Comparison of ENCODE assay signal across 19 cellular contexts in genomic region chrX:112233164-112233563, GRCh38.
A peak's percentile ranks its signal among the peaks of the same experiment; 100 is the strongest.
DNase-seq lines count a peak whose midpoint lies in the region; ATAC-seq and TF ChIP-seq lines count a peak whose summit lies in the region.
"Had no signal": no experiment of that assay in that cellular context is flagged by ENCODE, and none has a peak within 500 bp of the region (broad histone marks: within the 10 kb centered on the region; RNA-seq: fewer than 3 reads in every experiment).

No MANE protein-coding gene starts in this region.

- DNase-seq in DMS79 (lab: John Stamatoyannopoulos, UW) (peak; percentile 63), head of caudate nucleus (no peak), SK-N-SH (no peak)
- DNase-seq in activated CD8-positive, alpha-beta memory T cell treated with anti-CD3 and anti-CD28 coated beads, Interleukin-2, amount 10 ng/mL, durations not matched to agents 7 days and 5 days, result no peak
- DNase-seq: 8988T; CD4-positive, alpha-beta memory T cell; DMS153; GDM1; H9; Karpas-422; KBM-7 had no signal

- TF ChIP-seq RAD21 in SK-N-SH (IDR thresholded peaks at IDR 0.05; ENCODE audit: low read length), result no peak

- no peak overlapping the region for H3K27ac ChIP-seq in SK-N-SH (ENCODE audit: low read depth in 2 of 2, low read length in 1 of 2)
- H3K27ac ChIP-seq: BLaER1 had no signal

- ATAC-seq in GM18520 (IDR thresholded peaks at IDR 0.05; ENCODE audit: unreplicated experiment) (peak; percentile 41), GM19463 (IDR thresholded peaks at IDR 0.05; ENCODE audit: unreplicated experiment) (peak; percentile 53), HG02798 (IDR thresholded peaks at IDR 0.05; ENCODE audit: poor library complexity, unreplicated experiment) (peak; percentile 72), GM18858 (IDR thresholded peaks at IDR 0.05; ENCODE audit: unreplicated experiment) (no peak)
- no peak for ATAC-seq in activated CD8-positive, alpha-beta memory T cell treated with anti-CD3 and anti-CD28 coated beads, Interleukin-2, amount 10 ng/mL, durations not matched to agents 7 days and 5 days
- ATAC-seq: HepG2 had no signal

- POLR2A ChIA-PET in SK-N-SH (lab: Yijun Ruan, JAX), result no interaction called here

- H3K9me3 Mint-ChIP-seq in activated CD8-positive, alpha-beta memory T cell treated with anti-CD3 and anti-CD28 coated beads, Interleukin-2, amount 10 ng/mL, durations not matched to agents 7 days and 5 days (ENCODE audit: low read depth), result no peaks in the 10 kb centered on the region
- H3K9me3 Mint-ChIP-seq: IgD-negative memory B cell had no signal

- no peaks in the 10 kb centered on the region for H3K9me3 ChIP-seq in SK-N-SH
- H3K9me3 ChIP-seq: BLaER1 had no signal

- no peaks in the 10 kb centered on the region for H3K4me1 Mint-ChIP-seq in activated CD8-positive, alpha-beta memory T cell treated with anti-CD3 and anti-CD28 coated beads, Interleukin-2, amount 10 ng/mL, durations not matched to agents 7 days and 5 days
- H3K4me1 Mint-ChIP-seq: CD14-positive monocyte; CD4-positive, alpha-beta memory T cell; H9; IgD-negative memory B cell had no signal

- H3K27me3 ChIP-seq in SK-N-SH (ENCODE audit: insufficient read depth), result no peaks in the 10 kb centered on the region

- H3K36me3 Mint-ChIP-seq in activated CD8-positive, alpha-beta memory T cell treated with anti-CD3 and anti-CD28 coated beads, Interleukin-2, amount 10 ng/mL, durations not matched to agents 7 days and 5 days, result no peaks in the 10 kb centered on the region
- H3K36me3 Mint-ChIP-seq: CD14-positive monocyte; CD4-positive, alpha-beta memory T cell; IgD-negative memory B cell had no signal

- TF ChIP-seq EP300 in SK-N-SH (IDR thresholded peaks at IDR 0.05; ENCODE audit: borderline replicate concordance in 1 of 2, low read depth in 1 of 2, low read length in 1 of 2), result no peak

- CTCF ChIA-PET in activated CD8-positive, alpha-beta memory T cell treated with anti-CD3 and anti-CD28 coated beads, Interleukin-2, amount 10 ng/mL, durations not matched to agents 7 days and 5 days (lab: Charles Lee), result no interaction called here
- CTCF ChIA-PET in SK-N-SH (lab: Yijun Ruan, JAX), result no interaction called here

- H3K4me3 Mint-ChIP-seq in activated CD8-positive, alpha-beta memory T cell treated with anti-CD3 and anti-CD28 coated beads, Interleukin-2, amount 10 ng/mL, durations not matched to agents 7 days and 5 days, result no peak overlapping the region
- H3K4me3 Mint-ChIP-seq: CD14-positive monocyte; CD4-positive, alpha-beta memory T cell; H9; IgD-negative memory B cell had no signal

- no peaks in the 10 kb centered on the region for H3K27me3 Mint-ChIP-seq in activated CD8-positive, alpha-beta memory T cell treated with anti-CD3 and anti-CD28 coated beads, Interleukin-2, amount 10 ng/mL, durations not matched to agents 7 days and 5 days
- H3K27me3 Mint-ChIP-seq: CD4-positive, alpha-beta memory T cell; IgD-negative memory B cell had no signal

- no peak for TF ChIP-seq CTCF in SK-N-SH (IDR thresholded peaks at IDR 0.05)

- H3K9ac ChIP-seq in SK-N-SH, result no peak overlapping the region
- H3K9ac ChIP-seq: BLaER1 had no signal

- H4K20me1 ChIP-seq in SK-N-SH (ENCODE audit: insufficient read depth), result no peaks in the 10 kb centered on the region
- H4K20me1 ChIP-seq: BLaER1 had no signal

- H3K4me3 ChIP-seq in SK-N-SH (ENCODE audit: low read depth in 2 of 2, low read length in 1 of 2), result no peak overlapping the region
- H3K4me3 ChIP-seq: BLaER1 had no signal

- H3K79me2 ChIP-seq in SK-N-SH (ENCODE audit: insufficient read depth), result no peaks in the 10 kb centered on the region

- no peaks in the 10 kb centered on the region for H3K9me2 ChIP-seq in SK-N-SH

- WGBS in SK-N-SH (ENCODE audit: low lambda C conversion rate), result 14% methylated on average over 3 of the region's 3 CpGs

- intact Hi-C loops in head of caudate nucleus (cut with DNase I), result no loop called here

- H3K36me3 ChIP-seq in SK-N-SH (replicated peaks in 1 of 2; ENCODE audit: control insufficient read depth in 1 of 2, insufficient read depth in 2 of 2, low read length in 1 of 2), result no peaks in the 10 kb centered on the region
- H3K36me3 ChIP-seq: BLaER1 had no signal

- H3K4me2 ChIP-seq in SK-N-SH, result no peak overlapping the region
- H3K4me2 ChIP-seq: BLaER1 had no signal

- H3K4me1 ChIP-seq in SK-N-SH (ENCODE audit: control insufficient read depth in 1 of 2, insufficient read depth in 2 of 2, low read depth in 1 of 2, low read length in 1 of 2), result no peaks in the 10 kb centered on the region

- no peak overlapping the region for H3K27ac Mint-ChIP-seq in activated CD8-positive, alpha-beta memory T cell treated with anti-CD3 and anti-CD28 coated beads, Interleukin-2, amount 10 ng/mL, durations not matched to agents 7 days and 5 days
- H3K27ac Mint-ChIP-seq: CD14-positive monocyte; CD4-positive, alpha-beta memory T cell; H9; IgD-negative memory B cell had no signal

- no peak overlapping the region for H2AFZ ChIP-seq in SK-N-SH (ENCODE audit: low read depth)

- no peaks in the 10 kb centered on the region for H3F3A ChIP-seq in SK-N-SH (replicated peaks; ENCODE audit: insufficient read depth)

TF ChIP-seq in SK-N-SH, 30 proteins besides CTCF, POLR2A, EP300 and RAD21:
- TF ChIP-seq GATA2 (CRISPR knock-in tag; IDR thresholded peaks at IDR 0.05) (no peak), FOXJ3 (CRISPR knock-in tag; IDR thresholded peaks at IDR 0.05) (no peak), USF1 (IDR thresholded peaks at IDR 0.05; ENCODE audit: borderline replicate concordance, low read depth) (no peak), MAX (IDR thresholded peaks at IDR 0.05; ENCODE audit: low read depth) (no peak), RXRA (IDR thresholded peaks at IDR 0.05; ENCODE audit: borderline replicate concordance, low read depth) (no peak), MXI1 (IDR thresholded peaks at IDR 0.05; ENCODE audit: low read depth, low read length) (no peak), SIN3A (IDR thresholded peaks at IDR 0.05; ENCODE audit: borderline replicate concordance, low read depth, low read length) (no peak), EZH2phosphoT487 (IDR thresholded peaks at IDR 0.05; ENCODE audit: borderline replicate concordance, low read depth) (no peak), SMC3 (IDR thresholded peaks at IDR 0.05; ENCODE audit: low read depth, low read length) (no peak), FOXM1 (IDR thresholded peaks at IDR 0.05; ENCODE audit: low read depth) (no peak), GABPA (IDR thresholded peaks at IDR 0.05; ENCODE audit: low read depth) (no peak), YY1 (IDR thresholded peaks at IDR 0.05; ENCODE audit: low read depth) (no peak), ZBTB33 (IDR thresholded peaks at IDR 0.05; ENCODE audit: borderline replicate concordance, low read depth) (no peak), NFIC (IDR thresholded peaks at IDR 0.05; ENCODE audit: borderline replicate concordance) (no peak), TEAD4 (IDR thresholded peaks at IDR 0.05; ENCODE audit: borderline replicate concordance, insufficient read depth) (no peak), IRF3 (IDR thresholded peaks at IDR 0.05; ENCODE audit: low read depth, low read length) (no peak), CHD2 (IDR thresholded peaks at IDR 0.05; ENCODE audit: low read length, partially characterized antibody) (no peak), ELF1 (IDR thresholded peaks at IDR 0.05) (no peak), JUND (IDR thresholded peaks at IDR 0.05) (no peak), TAF1 (IDR thresholded peaks at IDR 0.05; ENCODE audit: borderline replicate concordance, low read depth, low read length) (no peak)
TF ChIP-seq in SK-N-SH: peak in this region for 0.

Comparison
In these comparisons a context has a peak if more than half of its experiments do, and no peak if none do; other contexts are left out.
1. ATAC-seq: peak in GM18520 (single experiment), GM19463 (single experiment) and HG02798 (single experiment); none in activated CD8-positive, alpha-beta memory T cell treated with anti-CD3 and anti-CD28 coated beads, Interleukin-2, amount 10 ng/mL, durations not matched to agents 7 days and 5 days (single experiment) and GM18858 (single experiment).